ENCODE assay signal across 8 cellular contexts in the genomic region with DNA sequence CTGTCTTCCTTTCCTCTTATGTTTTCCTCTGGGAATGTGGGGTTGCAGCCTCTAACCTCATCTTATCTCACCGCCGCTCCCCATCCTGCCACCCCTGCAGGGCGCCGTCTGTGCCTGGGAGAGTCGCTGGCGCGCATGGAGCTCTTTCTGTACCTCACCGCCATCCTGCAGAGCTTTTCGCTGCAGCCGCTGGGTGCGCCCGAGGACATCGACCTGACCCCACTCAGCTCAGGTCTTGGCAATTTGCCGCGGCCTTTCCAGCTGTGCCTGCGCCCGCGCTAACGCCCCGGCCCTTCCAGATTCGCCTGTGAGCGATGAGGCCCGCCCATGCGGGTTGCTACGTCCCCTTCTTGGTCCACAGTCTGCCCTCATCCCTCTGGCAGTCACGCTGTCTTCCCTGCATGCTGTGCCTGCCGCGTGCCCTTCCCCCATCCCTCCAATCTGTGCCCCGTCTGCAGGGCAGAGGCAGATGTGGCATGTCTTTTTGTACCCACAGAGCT. TPM values are rescaled to one million over a fixed set of nuclear protein-coding genes. Genes with fewer than 3 reads are reported as not detected.
DNase-seq lines count a peak whose midpoint lies in the region; ATAC-seq, FAIRE-seq and TF ChIP-seq lines count a peak whose summit lies in the region.
"Not testable (repeated sequence)": the region's sequence is repeated elsewhere in the genome, so short reads cannot be mapped to it uniquely, and the experiment has no call there.

No MANE protein-coding gene starts in this region.

- H3K4me3 ChIP-seq in uterus, result peak overlapping the region in 1 of 2 donors; percentile 3

- not testable (repeated sequence) for H3K4me1 Mint-ChIP-seq in memory B cell

- peak overlapping the region; percentile 66 for H3K4me3 Mint-ChIP-seq in memory B cell

- not testable (repeated sequence) for H3K9me3 Mint-ChIP-seq in memory B cell

- TF ChIP-seq CTCF in uterus (IDR thresholded peaks at IDR 0.05), result peak in 2 of 4 experiments; percentile 26 to 28

- ATAC-seq in esophagus mucosa (peak; percentile 65), memory B cell (ENCODE audit: low read depth) (peak; percentile 99)

- peaks cover 24% of the 10 kb centered on the region for H3K27me3 Mint-ChIP-seq in memory B cell

- DNase-seq in GM12892 (ENCODE audit: insufficient read length), result not testable (repeated sequence)
- DNase-seq in NCI-H2029 (lab: John Stamatoyannopoulos, UW), result peak; percentile 40
- peak; percentile 78 for DNase-seq in T-helper 9 cell
- DNase-seq in activated effector memory CD4-positive, alpha-beta T cell treated with anti-CD3 and anti-CD28 coated beads, Interleukin-2, amount 50 U/mL, for 16 hours, result peak; percentile 92
- DNase-seq in memory B cell (ENCODE audit: low spot score in 2 of 2), result peak; percentile 65 to 68
- DNase-seq in stimulated activated CD4-positive, alpha-beta T cell treated with anti-CD3 and anti-CD28 coated beads, Interleukin-15, amount 100 ng/mL, for 48 hours (ENCODE audit: low read depth in 2 of 2), result peak; percentile 61 to 63
- peak; percentile 67 to 76 for DNase-seq in uterus

- intact Hi-C loops in uterus (cut with DNase I; ENCODE audit: low total_unique reads), result not testable (repeated sequence)

- not testable (repeated sequence) for TF ChIP-seq POLR2A in GM12892 (IDR thresholded peaks at IDR 0.05; ENCODE audit: low read depth, low read length); uterus (IDR thresholded peaks at IDR 0.05)

- H3K36me3 ChIP-seq in uterus, result not testable (repeated sequence)

- H3K9me3 ChIP-seq in uterus, result not testable (repeated sequence)

- H3K27ac Mint-ChIP-seq in memory B cell, result not testable (repeated sequence)

- not testable (repeated sequence) for H3K36me3 Mint-ChIP-seq in memory B cell

- not testable (repeated sequence) for H3K27me3 ChIP-seq in uterus

- peak; percentile 83 for FAIRE-seq in GM12892 (lab: Jason Lieb, UNC)

- H3K27ac ChIP-seq in uterus, result not testable (repeated sequence)

- H3K4me1 ChIP-seq in uterus, result not testable (repeated sequence)

RNA-seq across cellular contexts. Expression of gene CYP2F1, which starts 13.6 kb away (rescaled TPM):
- not detected for polyA plus RNA-seq in GM12892 (2012; ENCODE audit: missing spikeins)
- 0.36 TPM for total RNA-seq in esophagus mucosa
- not detected for total RNA-seq in uterus

RNA-seq across cellular contexts. Expression of gene CYP2A13, which starts 39.6 kb away (rescaled TPM):
- not detected for polyA plus RNA-seq in GM12892 (2012; ENCODE audit: missing spikeins)
- total RNA-seq in esophagus mucosa, result not detected
- total RNA-seq in uterus, result not detected
